Comparison of ENCODE assay signal across 8 cellular contexts in genomic region chr14:58280954-58281787, GRCh38. TPM values are rescaled to one million over a fixed set of nuclear protein-coding genes. Genes with fewer than 3 reads are reported as not detected.
DNase-seq lines count a peak whose midpoint lies in the region; ATAC-seq and TF ChIP-seq lines count a peak whose summit lies in the region.

No MANE protein-coding gene starts in this region.

- H3K4me1 ChIP-seq in lower lobe of right lung, result peaks cover 48% of the 10 kb centered on the region
- H3K4me1 ChIP-seq in thymus (ENCODE audit: control insufficient read depth, insufficient read depth, low read length), result no peaks in the 10 kb centered on the region

- WGBS in thymus, result 35% methylated on average over 4 of the region's 4 CpGs

- H3K4me3 ChIP-seq in GM06990 (replicated peaks; ENCODE audit: low read depth, low read length) (no peak overlapping the region), lower lobe of right lung (no peak overlapping the region), thymus (ENCODE audit: low read length) (no peak overlapping the region)

- peaks cover 66% of the 10 kb centered on the region for H3K4me1 Mint-ChIP-seq in dendritic cell treated with granulocyte-macrophage colony-stimulating factor and Interleukin-4, amounts not matched to agents 40 ng/mL and 50 ng/mL, for 4 days (ENCODE audit: low read depth)

- H3K36me3 ChIP-seq in GM06990 (ENCODE audit: control insufficient read depth, insufficient read depth, low read length) (no peaks in the 10 kb centered on the region; the same call in 1 of the 2 replicates), lower lobe of right lung (peaks cover 74% of the 10 kb centered on the region), thymus (ENCODE audit: control insufficient read depth, insufficient read depth) (peaks cover 22% of the 10 kb centered on the region)

- no peaks in the 10 kb centered on the region for H3K9me3 ChIP-seq in lower lobe of right lung
- no peaks in the 10 kb centered on the region for H3K9me3 ChIP-seq in thymus (ENCODE audit: control insufficient read depth)

- intact Hi-C loops in dendritic cell treated with granulocyte-macrophage colony-stimulating factor and Interleukin-4, amounts not matched to agents 40 ng/mL and 50 ng/mL, for 4 days (cut with micrococcal nuclease), result loop anchor here (1.0 to 5.0 kb wide), 2 partner anchors 16 to 39 kb away; partner anchors contain the start of gene PSMA3
- intact Hi-C loops in lower lobe of right lung (cut with DNase I), result no loop called here

- peak overlapping the region; percentile 96 for H3K27ac Mint-ChIP-seq in dendritic cell treated with granulocyte-macrophage colony-stimulating factor and Interleukin-4, amounts not matched to agents 40 ng/mL and 50 ng/mL, for 4 days

- ATAC-seq in HG02798 (IDR thresholded peaks at IDR 0.05; ENCODE audit: poor library complexity, unreplicated experiment), result peak; percentile 37
- ATAC-seq in lower lobe of right lung, result peak; percentile 92 to 93

- peak overlapping the region; percentile 55 for H3K4me3 Mint-ChIP-seq in dendritic cell treated with granulocyte-macrophage colony-stimulating factor and Interleukin-4, amounts not matched to agents 40 ng/mL and 50 ng/mL, for 4 days

- no peaks in the 10 kb centered on the region for H3K27me3 ChIP-seq in GM06990 (replicated peaks; ENCODE audit: control insufficient read depth, insufficient read depth, low read length)
- H3K27me3 ChIP-seq in lower lobe of right lung (ENCODE audit: low read depth), result no peaks in the 10 kb centered on the region
- H3K27me3 ChIP-seq in thymus (ENCODE audit: control insufficient read depth, insufficient read depth), result no peaks in the 10 kb centered on the region

- H3K36me3 Mint-ChIP-seq in dendritic cell treated with granulocyte-macrophage colony-stimulating factor and Interleukin-4, amounts not matched to agents 40 ng/mL and 50 ng/mL, for 4 days (ENCODE audit: low read depth), result peaks cover 83% of the 10 kb centered on the region

- H3K9me3 Mint-ChIP-seq in dendritic cell treated with granulocyte-macrophage colony-stimulating factor and Interleukin-4, amounts not matched to agents 40 ng/mL and 50 ng/mL, for 4 days, result no peaks in the 10 kb centered on the region

- TF ChIP-seq CTCF in GM06990 (IDR thresholded peaks at IDR 0.05; ENCODE audit: insufficient read depth, low read length, poor library complexity, severe bottlenecking) (no peak), lower lobe of right lung (IDR thresholded peaks at IDR 0.05) (no peak)

- DNase-seq in GM06990 (ENCODE audit: extremely low read depth, insufficient read length), result peak; percentile 18
- peak; percentile 19 for DNase-seq in SIG-M5 (lab: John Stamatoyannopoulos, UW)
- DNase-seq in lower lobe of right lung, result no peak
- DNase-seq in NCI-H748 treated with DMSO at 0.1 percent for 48 hours (lab: John Stamatoyannopoulos, UW), result no peak
- DNase-seq in SHP77 treated with DMSO at 0.1 percent for 48 hours (lab: John Stamatoyannopoulos, UW), result no peak

- H3K27me3 Mint-ChIP-seq in dendritic cell treated with granulocyte-macrophage colony-stimulating factor and Interleukin-4, amounts not matched to agents 40 ng/mL and 50 ng/mL, for 4 days, result no peaks in the 10 kb centered on the region

- H3K27ac ChIP-seq in lower lobe of right lung, result peak overlapping the region; percentile 64
- peak overlapping the region; percentile 10 for H3K27ac ChIP-seq in thymus (ENCODE audit: low read depth)

RNA-seq across cellular contexts. Expression of gene ARID4A, which starts 17.2 kb away (rescaled TPM):
- total RNA-seq in lower lobe of right lung, result 37.9 TPM
- polyA plus RNA-seq in thymus, result 14.8 TPM

RNA-seq across cellular contexts. Expression of gene PSMA3, which starts 36.5 kb away (rescaled TPM):
- 132 TPM for total RNA-seq in lower lobe of right lung
- polyA plus RNA-seq in thymus, result 181 TPM

Comparison
In these comparisons a context has a peak if more than half of its experiments do, and no peak if none do; other contexts are left out.
1. DNase-seq: peak in GM06990 (single experiment) and SIG-M5 (single experiment); none in lower lobe of right lung (single experiment), NCI-H748 treated with DMSO at 0.1 percent for 48 hours (single experiment) and SHP77 treated with DMSO at 0.1 percent for 48 hours (single experiment).